Comparison of ENCODE assay signal across 22 cellular contexts in genomic region chr7:47507514-47507913, GRCh38.
A peak's percentile ranks its signal among the peaks of the same experiment; 100 is the strongest.
DNase-seq lines count a peak whose midpoint lies in the region; ATAC-seq, FAIRE-seq and TF ChIP-seq lines count a peak whose summit lies in the region.
"Had no signal": no experiment of that assay in that cellular context is flagged by ENCODE, and none has a peak within 500 bp of the region (broad histone marks: within the 10 kb centered on the region; RNA-seq: fewer than 3 reads in every experiment).

No MANE protein-coding gene starts in this region.

- BruUV-seq in PC-9 (replicated peaks; lab: Mats Ljungman, UMichigan), result no TSS peak

- no peak for TF ChIP-seq POLR2A in thyroid gland (IDR thresholded peaks at IDR 0.05)
- TF ChIP-seq POLR2A in GM12891 (IDR thresholded peaks at IDR 0.05; ENCODE audit: low read depth, low read length), result no peak

- TF ChIP-seq CTCF in thyroid gland (IDR thresholded peaks at IDR 0.05), result no peak
- TF ChIP-seq CTCF in PC-9 (conservative IDR thresholded peaks at IDR 0.05), result no peak

- H3F3A ChIP-seq in PC-9 (ENCODE audit: insufficient read depth, low read depth), result peaks cover 42% of the 10 kb centered on the region

- intact Hi-C loops in Right ventricle myocardium inferior (cut with DNase I) (no loop called here), cardiac septum (cut with DNase I) (no loop called here), thyroid gland (cut with DNase I) (no loop called here), PC-9 (cut with micrococcal nuclease; ENCODE audit: unreplicated experiment) (no loop called here)

- CTCF ChIA-PET in PC-9 (lab: Charles Lee), result interaction anchor here (0.7 kb wide), 1 partner anchor 27 kb away, joined by 3 read pairs; no protein-coding TSS in a partner anchor

- H3K9me2 ChIP-seq in PC-9 (ENCODE audit: insufficient read depth), result no peaks in the 10 kb centered on the region

- POLR2A ChIA-PET in PC-9 (lab: Charles Lee; ENCODE audit: unreplicated experiment), result interaction anchor here (0.5 to 0.6 kb wide), 2 partner anchors 14 to 277 kb away, joined by 3 read pairs; no protein-coding TSS in a partner anchor

- no peak overlapping the region for H3K4me2 ChIP-seq in PC-9

- H3K27ac ChIP-seq in thyroid gland (peak overlapping the region in 2 of 3 donors; percentile 9 to 43), PC-9 (no peak overlapping the region)
- H3K27ac ChIP-seq: 22Rv1, VCaP had no signal

- H4K20me1 ChIP-seq in PC-9 (ENCODE audit: insufficient read depth), result peaks cover 93% of the 10 kb centered on the region

- H3K36me3 ChIP-seq in neuron (ENCODE audit: insufficient read depth, low read length) (no peaks in the 10 kb centered on the region), thyroid gland (no peaks in the 10 kb centered on the region), PC-9 (ENCODE audit: low read depth) (peaks cover 68% of the 10 kb centered on the region)

- peaks cover 26% of the 10 kb centered on the region for H3K4me1 ChIP-seq in neuron (ENCODE audit: insufficient read depth, low read length)
- H3K4me1 ChIP-seq in thyroid gland, result peaks cover 28 to 44% of the 10 kb centered on the region in 2 donors
- H3K4me1 ChIP-seq in PC-9 (replicated peaks; ENCODE audit: insufficient read depth), result peaks cover 15% of the 10 kb centered on the region

- peaks cover 100% of the 10 kb centered on the region for H3K79me2 ChIP-seq in PC-9 (ENCODE audit: low read depth)

- peak; percentile 41 for ATAC-seq in Right ventricle myocardium inferior
- ATAC-seq: GM12878, T-helper 17 cell had no signal

- 69 to 79% methylated on average over 6 to 9 of the region's 9 CpGs for WGBS in thyroid gland, 2 donors

- FAIRE-seq in GM12891 (lab: Jason Lieb, UNC), result no peak
- FAIRE-seq: GM12878 had no signal

- H2AFZ ChIP-seq in neuron (ENCODE audit: low read depth, low read length) (peak overlapping the region; percentile 20), PC-9 (no peak overlapping the region)

- DNase-seq in Right ventricle myocardium inferior (ENCODE audit: missing footprints) (no peak), cardiac septum (ENCODE audit: low spot score) (no peak), left kidney (ENCODE audit: low read depth, low spot score) (peak; percentile 45), thyroid gland (no peak), GM12891 (ENCODE audit: insufficient read length, low spot score) (no peak), NCI-H1048 (lab: John Stamatoyannopoulos, UW) (no peak), PC-9 (no peak)
- DNase-seq: activated CD4-positive, alpha-beta memory T cell treated with anti-CD3 and anti-CD28 coated beads for 36 hours; activated naive CD4-positive, alpha-beta T cell treated with Interleukin-2 at 50 U/mL for 16 hours; amniotic stem cell; cerebellar nuclear complex; GOT3; NCI-H187 treated with DMSO at 0.1 percent for 48 hours; NCI-H345; NCI-H82; OCI-M1; stimulated activated CD4-positive, alpha-beta T cell treated with anti-CD3 and anti-CD28 coated beads, Interleukin-12 subunit alpha, Interleukin-12 subunit beta, amount 100 ng/mL, for 4 hours; T-helper 17 cell had no signal

- H3K27me3 ChIP-seq in neuron (ENCODE audit: insufficient read depth, low read length) (no peaks in the 10 kb centered on the region), thyroid gland (no peaks in the 10 kb centered on the region), PC-9 (ENCODE audit: insufficient read depth, low read depth) (no peaks in the 10 kb centered on the region)

- H3K9me3 ChIP-seq in neuron (ENCODE audit: low read length) (no peaks in the 10 kb centered on the region), thyroid gland (no peaks in the 10 kb centered on the region), PC-9 (ENCODE audit: insufficient read depth, low read depth) (no peaks in the 10 kb centered on the region)

- H3K4me3 ChIP-seq in neuron (ENCODE audit: low read length) (no peak overlapping the region), thyroid gland (replicated peaks in 1 of 3) (no peak overlapping the region), PC-9 (no peak overlapping the region)
- H3K4me3 ChIP-seq: GM12878 had no signal

TF ChIP-seq in GM12891, 5 proteins besides CTCF, POLR2A, EP300 and RAD21:
- no peak for TF ChIP-seq POLR2AphosphoS5 (IDR thresholded peaks at IDR 0.05; ENCODE audit: low read depth, low read length)
- no peak for TF ChIP-seq SPI1 (IDR thresholded peaks at IDR 0.05; ENCODE audit: low read depth, low read length)
- no peak for TF ChIP-seq POU2F2 (IDR thresholded peaks at IDR 0.05; ENCODE audit: low read depth, low read length)
- no peak for TF ChIP-seq PAX5 (IDR thresholded peaks at IDR 0.05; ENCODE audit: insufficient read depth, low read length, severe bottlenecking)
- no peak for TF ChIP-seq TAF1 (IDR thresholded peaks at IDR 0.05; ENCODE audit: low read depth, low read length)
